ENCODE assay signal across 27 cellular contexts in the genomic region with DNA sequence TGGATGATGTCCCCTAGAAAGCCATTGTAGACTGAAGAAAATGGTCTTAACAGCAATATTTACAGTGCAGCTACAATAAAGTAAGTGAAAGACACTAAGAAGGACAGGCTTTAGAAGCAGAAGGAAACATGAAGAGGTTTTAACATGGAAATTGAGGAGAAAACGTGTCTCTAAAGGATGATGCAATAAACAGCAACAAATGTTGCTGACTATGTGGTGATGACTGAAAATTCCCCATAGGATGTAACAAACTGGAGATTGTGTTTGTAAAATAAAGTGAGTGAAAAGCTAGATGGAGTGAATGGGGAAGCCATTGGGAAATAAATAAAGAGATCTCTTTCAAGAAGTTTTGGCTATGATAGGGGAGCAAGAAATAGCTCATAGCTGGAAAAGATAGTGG.
"Had no signal": no experiment of that assay in that cellular context is flagged by ENCODE, and none has a peak within 500 bp of the region (broad histone marks: within the 10 kb centered on the region; RNA-seq: fewer than 3 reads in every experiment).

No MANE protein-coding gene starts in this region.

- H3K36me3 Mint-ChIP-seq: activated CD8-positive, alpha-beta memory T cell treated with anti-CD3 and anti-CD28 coated beads, Interleukin-2, amount 10 ng/mL, durations not matched to agents 7 days and 5 days; activated naive CD8-positive, alpha-beta T cell treated with anti-CD3 and anti-CD28 coated beads for 36 hours; stimulated activated naive B cell treated with anti-CD40 and anti-IgM and Interleukin-4, amounts not matched to agents 10 μg/mL and 1 μg/mL and 100 μg/mL, for 72 hours had no signal

- H3K27me3 ChIP-seq: esophagus muscularis mucosa, gastrocnemius medialis, neutrophil, stomach, thyroid gland, upper lobe of left lung, vagina had no signal

- ATAC-seq: activated CD4-positive, alpha-beta T cell treated with anti-CD3 and anti-CD28 coated beads for 36 hours; activated CD8-positive, alpha-beta memory T cell treated with anti-CD3 and anti-CD28 coated beads, Interleukin-2, amount 10 ng/mL, durations not matched to agents 7 days and 5 days; activated CD8-positive, alpha-beta T cell treated with anti-CD3 and anti-CD28 coated beads, Interleukin-2, amount 10 ng/mL, durations not matched to agents 7 days and 5 days; gastrocnemius medialis; stimulated activated naive B cell treated with anti-CD40 and anti-IgM and Interleukin-4, amounts not matched to agents 10 μg/mL and 1 μg/mL and 100 μg/mL, for 72 hours had no signal

- H3K27me3 Mint-ChIP-seq: activated CD8-positive, alpha-beta memory T cell treated with anti-CD3 and anti-CD28 coated beads, Interleukin-2, amount 10 ng/mL, durations not matched to agents 7 days and 5 days; progenitor cell of endocrine pancreas had no signal

- H3K9me3 ChIP-seq: gastrocnemius medialis, neutrophil, thyroid gland, vagina had no signal

- H3K4me1 ChIP-seq: esophagus muscularis mucosa, gastrocnemius medialis, stomach, thyroid gland, upper lobe of left lung, vagina had no signal

- H3K36me3 ChIP-seq: esophagus muscularis mucosa, gastrocnemius medialis, neutrophil, stomach, thyroid gland, upper lobe of left lung, vagina had no signal

- H3K4me3 Mint-ChIP-seq: activated CD4-positive, alpha-beta T cell treated with anti-CD3 and anti-CD28 coated beads for 36 hours; activated CD8-positive, alpha-beta memory T cell treated with anti-CD3 and anti-CD28 coated beads, Interleukin-2, amount 10 ng/mL, durations not matched to agents 7 days and 5 days; activated CD8-positive, alpha-beta T cell treated with anti-CD3 and anti-CD28 coated beads, Interleukin-2, amount 10 ng/mL, durations not matched to agents 7 days and 5 days; activated naive CD8-positive, alpha-beta T cell treated with anti-CD3 and anti-CD28 coated beads for 36 hours; nephron; stimulated activated naive B cell treated with anti-CD40 and anti-IgM and Interleukin-4, amounts not matched to agents 10 μg/mL and 1 μg/mL and 100 μg/mL, for 72 hours; T-helper 2 cell treated with Interferon-gamma antibody and Interleukin-4, amounts not matched to agents 5 μg/mL and 100 μg/mL, for 36 hours had no signal

- FAIRE-seq: islet of Langerhans had no signal

- H3K27ac Mint-ChIP-seq: activated CD4-positive, alpha-beta T cell treated with anti-CD3 and anti-CD28 coated beads for 36 hours; activated CD8-positive, alpha-beta memory T cell treated with anti-CD3 and anti-CD28 coated beads, Interleukin-2, amount 10 ng/mL, durations not matched to agents 7 days and 5 days; activated CD8-positive, alpha-beta T cell treated with anti-CD3 and anti-CD28 coated beads, Interleukin-2, amount 10 ng/mL, durations not matched to agents 7 days and 5 days; activated naive CD8-positive, alpha-beta T cell treated with anti-CD3 and anti-CD28 coated beads for 36 hours; nephron; progenitor cell of endocrine pancreas; stimulated activated naive B cell treated with anti-CD40 and anti-IgM and Interleukin-4, amounts not matched to agents 10 μg/mL and 1 μg/mL and 100 μg/mL, for 72 hours; T-helper 2 cell treated with Interferon-gamma antibody and Interleukin-4, amounts not matched to agents 5 μg/mL and 100 μg/mL, for 36 hours had no signal

- H3K9me3 Mint-ChIP-seq: T-helper 2 cell treated with Interferon-gamma antibody and Interleukin-4, amounts not matched to agents 5 μg/mL and 100 μg/mL, for 36 hours had no signal

- DNase-seq: activated CD4-positive, alpha-beta T cell treated with anti-CD3 and anti-CD28 coated beads for 36 hours; activated CD4-positive, CD25-positive, alpha-beta regulatory T cell; activated CD8-positive, alpha-beta memory T cell treated with anti-CD3 and anti-CD28 coated beads, Interleukin-2, amount 10 ng/mL, durations not matched to agents 7 days and 5 days; activated CD8-positive, alpha-beta T cell treated with anti-CD3 and anti-CD28 coated beads, Interleukin-2, amount 10 ng/mL, durations not matched to agents 7 days and 5 days; activated effector memory CD4-positive, alpha-beta T cell treated with Interleukin-2 at 50 U/mL for 16 hours; activated naive CD4-positive, alpha-beta T cell treated with Interleukin-2 at 50 U/mL for 16 hours; activated naive CD8-positive, alpha-beta T cell treated with anti-CD3 and anti-CD28 coated beads for 36 hours; central memory CD4-positive, alpha-beta T cell; dermis blood vessel endothelial cell; effector CD4-positive, alpha-beta T cell; gastrocnemius medialis; glutamatergic neuron; mammary epithelial cell; stimulated activated CD4-positive, alpha-beta T cell treated with anti-CD3 and anti-CD28 coated beads, Interleukin-15, amount 100 ng/mL, for 24 hours; stimulated activated CD4-positive, alpha-beta T cell treated with anti-CD3 and anti-CD28 coated beads, Interleukin-2, amount 100 ng/mL, for 24 hours; stimulated activated naive B cell treated with anti-CD40 and anti-IgM and Interleukin-4, amounts not matched to agents 10 μg/mL and 1 μg/mL and 100 μg/mL, for 72 hours; stomach; T-helper 1 cell; thyroid gland; upper lobe of left lung had no signal

- H3K4me3 ChIP-seq: esophagus muscularis mucosa, gastrocnemius medialis, stomach, thyroid gland, upper lobe of left lung, vagina had no signal

- H3K27ac ChIP-seq: esophagus muscularis mucosa, gastrocnemius medialis, neutrophil, stomach, thyroid gland, upper lobe of left lung, vagina had no signal

- H3K4me1 Mint-ChIP-seq: activated CD4-positive, alpha-beta T cell treated with anti-CD3 and anti-CD28 coated beads for 36 hours; activated CD8-positive, alpha-beta memory T cell treated with anti-CD3 and anti-CD28 coated beads, Interleukin-2, amount 10 ng/mL, durations not matched to agents 7 days and 5 days; activated naive CD8-positive, alpha-beta T cell treated with anti-CD3 and anti-CD28 coated beads for 36 hours; nephron; stimulated activated naive B cell treated with anti-CD40 and anti-IgM and Interleukin-4, amounts not matched to agents 10 μg/mL and 1 μg/mL and 100 μg/mL, for 72 hours had no signal
